Comparison of ENCODE assay signal across 8 cellular contexts in genomic region chr9:127991017-127991756, GRCh38. TPM values are rescaled to one million over a fixed set of nuclear protein-coding genes. Genes with fewer than 3 reads are reported as not detected.
DNase-seq lines count a peak whose midpoint lies in the region; ATAC-seq and TF ChIP-seq lines count a peak whose summit lies in the region.

No MANE protein-coding gene starts in this region.

- H3K36me3 ChIP-seq in OCI-LY7 (ENCODE audit: insufficient read depth, low read length) (no peaks in the 10 kb centered on the region), thyroid gland (no peaks in the 10 kb centered on the region)

- TF ChIP-seq CTCF in OCI-LY7 (conservative IDR thresholded peaks at IDR 0.05; ENCODE audit: low read length): no peak
- TF ChIP-seq CTCF in thyroid gland (IDR thresholded peaks at IDR 0.05): no peak
- no peak for TF ChIP-seq CTCF in RWPE1 (conservative IDR thresholded peaks at IDR 0.05; ENCODE audit: low read depth)

- no peaks in the 10 kb centered on the region for H3K9me2 ChIP-seq in OCI-LY7 (ENCODE audit: insufficient read depth, low read length)

- POLR2A ChIA-PET in OCI-LY7 (lab: Charles Lee) (interaction anchor here (0.6 to 1.5 kb wide), 8 partner anchors 11 to 81 kb away, joined by 3 to 7 read pairs (median 3); partner anchors contain the start of gene ST6GALNAC4), RWPE1 (lab: Yijun Ruan, JAX; ENCODE audit: low non-redundant PET) (no interaction called here)

- H3K4me1 ChIP-seq in OCI-LY7 (ENCODE audit: insufficient read depth, low read length, poor library complexity, severe bottlenecking): peaks cover 45% of the 10 kb centered on the region
- H3K4me1 ChIP-seq in thyroid gland: peaks cover 6 to 26% of the 10 kb centered on the region in 2 donors

- H3K79me2 ChIP-seq in OCI-LY7 (ENCODE audit: insufficient read depth, low read depth, low read length): no peaks in the 10 kb centered on the region

- no peaks in the 10 kb centered on the region for H3K27me3 Mint-ChIP-seq in activated T-cell treated with anti-CD3 and anti-CD28 coated beads, Interleukin-2, amount 50 U/mL, for 72 hours (ENCODE audit: low read depth)
- no peaks in the 10 kb centered on the region for H3K27me3 Mint-ChIP-seq in activated T-cell treated with anti-CD3 and anti-CD28 coated beads, Interleukin-2, amount 50 U/mL, for 24 hours

- intact Hi-C loops in OCI-LY7 (cut with micrococcal nuclease; ENCODE audit: unreplicated experiment): no loop called here
- intact Hi-C loops in left cardiac atrium (cut with DNase I): no loop called here
- intact Hi-C loops in thyroid gland (cut with DNase I): no loop called here

- DNase-seq in activated T-cell treated with anti-CD3 and anti-CD28 coated beads, Interleukin-2, amount 50 U/mL, for 72 hours: no peak
- DNase-seq in activated T-cell treated with anti-CD3 and anti-CD28 coated beads, Interleukin-2, amount 50 U/mL, for 24 hours: no peak
- no peak for DNase-seq in OCI-LY7 (ENCODE audit: low spot score)
- DNase-seq in left cardiac atrium: no peak
- peak; percentile 78 to 80 for DNase-seq in thyroid gland
- no peak for DNase-seq in NCI-H82 (lab: John Stamatoyannopoulos, UW)
- no peak for DNase-seq in RWPE1 (ENCODE audit: low spot score)

- peak overlapping the region; percentile 89 for H2AFZ ChIP-seq in OCI-LY7 (ENCODE audit: low read length)

- no peak for TF ChIP-seq POLR2A in thyroid gland (IDR thresholded peaks at IDR 0.05)

- H3K36me3 Mint-ChIP-seq in activated T-cell treated with anti-CD3 and anti-CD28 coated beads, Interleukin-2, amount 50 U/mL, for 72 hours (ENCODE audit: insufficient read depth in 2 of 2): no peaks in the 10 kb centered on the region
- no peaks in the 10 kb centered on the region for H3K36me3 Mint-ChIP-seq in activated T-cell treated with anti-CD3 and anti-CD28 coated beads, Interleukin-2, amount 50 U/mL, for 24 hours (ENCODE audit: low read depth)

- peak; percentile 58 to 70 for ATAC-seq in activated T-cell treated with anti-CD3 and anti-CD28 coated beads, Interleukin-2, amount 50 U/mL, for 72 hours (replicated peaks in 1 of 2)
- ATAC-seq in left cardiac atrium (peak; percentile 36 to 51), GM18907 (IDR thresholded peaks at IDR 0.05; ENCODE audit: unreplicated experiment) (no peak)

- no TSS peak for BruUV-seq in OCI-LY7 (replicated peaks; lab: Mats Ljungman, UMichigan)

- CTCF ChIA-PET in OCI-LY7 (lab: Charles Lee; ENCODE audit: unreplicated experiment): interaction anchor here (1.0 kb wide), 1 partner anchor 10 kb away, joined by 3 read pairs; no protein-coding TSS in a partner anchor
- CTCF ChIA-PET in RWPE1 (lab: Yijun Ruan, JAX): interaction anchor here (0.6 to 1.0 kb wide), 5 partner anchors 41 to 118 kb away, joined by 3 to 4 read pairs (median 3); no protein-coding TSS in a partner anchor

- 31 to 44% methylated on average over 9 to 10 of the region's 10 CpGs for WGBS in thyroid gland, 2 donors

- H3K9me3 ChIP-seq in OCI-LY7 (ENCODE audit: low read length) (no peaks in the 10 kb centered on the region), thyroid gland (no peaks in the 10 kb centered on the region)

- H4K20me1 ChIP-seq in OCI-LY7 (ENCODE audit: insufficient read depth, low read length): no peaks in the 10 kb centered on the region

- no peak overlapping the region for H3K4me3 Mint-ChIP-seq in activated T-cell treated with anti-CD3 and anti-CD28 coated beads, Interleukin-2, amount 50 U/mL, for 72 hours
- H3K4me3 Mint-ChIP-seq in activated T-cell treated with anti-CD3 and anti-CD28 coated beads, Interleukin-2, amount 50 U/mL, for 24 hours: no peak overlapping the region

- H3K27ac Mint-ChIP-seq in activated T-cell treated with anti-CD3 and anti-CD28 coated beads, Interleukin-2, amount 50 U/mL, for 72 hours: no peak overlapping the region
- no peak overlapping the region for H3K27ac Mint-ChIP-seq in activated T-cell treated with anti-CD3 and anti-CD28 coated beads, Interleukin-2, amount 50 U/mL, for 24 hours

- H3K4me3 ChIP-seq in OCI-LY7 (ENCODE audit: low read depth, low read length, poor library complexity, severe bottlenecking) (no peak overlapping the region), thyroid gland (replicated peaks in 1 of 3) (no peak overlapping the region)

- peaks cover 14% of the 10 kb centered on the region for H3K4me1 Mint-ChIP-seq in activated T-cell treated with anti-CD3 and anti-CD28 coated beads, Interleukin-2, amount 50 U/mL, for 72 hours (ENCODE audit: low read depth)
- peaks cover 28% of the 10 kb centered on the region for H3K4me1 Mint-ChIP-seq in activated T-cell treated with anti-CD3 and anti-CD28 coated beads, Interleukin-2, amount 50 U/mL, for 24 hours (ENCODE audit: low read depth)

- H3K27ac ChIP-seq in OCI-LY7 (ENCODE audit: low read depth, low read length, poor library complexity, severe bottlenecking) (peak overlapping the region; percentile 37), thyroid gland (peak overlapping the region; percentile 27 to 78 (median 71)), RWPE1 (no peak overlapping the region)

- H3K27me3 ChIP-seq in thyroid gland: no peaks in the 10 kb centered on the region

- no peaks in the 10 kb centered on the region for H3K9me3 Mint-ChIP-seq in activated T-cell treated with anti-CD3 and anti-CD28 coated beads, Interleukin-2, amount 50 U/mL, for 72 hours
- no peaks in the 10 kb centered on the region for H3K9me3 Mint-ChIP-seq in activated T-cell treated with anti-CD3 and anti-CD28 coated beads, Interleukin-2, amount 50 U/mL, for 24 hours

- H3K4me2 ChIP-seq in OCI-LY7 (ENCODE audit: low read length): peak overlapping the region; percentile 56

RNA-seq across cellular contexts. Expression of gene EEIG1, which starts 10.4 kb away (rescaled TPM):
- 10 to 100 TPM; 59.2 to 75.1 TPM for total RNA-seq in activated T-cell treated with anti-CD3 and anti-CD28 coated beads, Interleukin-2, amount 50 U/mL, for 72 hours
- total RNA-seq in OCI-LY7 (2014; rRNA removed; shearing (Covaris generic)): 25.8 and 34.7 TPM in 2 replicates
- total RNA-seq in OCI-LY7 (2022): 60.1 and 69.1 TPM in 2 replicates
- total RNA-seq in left cardiac atrium: 10 to 100 TPM; 24.9 to 27.3 TPM
- total RNA-seq in thyroid gland: 10 to 100 TPM; 18.3 to 34.7 (median 24.9) TPM

RNA-seq across cellular contexts. Expression of gene DPM2, which starts 53.5 kb away (rescaled TPM):
- total RNA-seq in activated T-cell treated with anti-CD3 and anti-CD28 coated beads, Interleukin-2, amount 50 U/mL, for 72 hours: 10 to 100 TPM; 44.2 to 51.1 TPM
- total RNA-seq in OCI-LY7 (2014; rRNA removed; shearing (Covaris generic)): 31.6 and 49.7 TPM in 2 replicates
- total RNA-seq in OCI-LY7 (2022): 47.7 and 50.7 TPM in 2 replicates
- 10 to 100 TPM; 14.7 to 18.3 TPM for total RNA-seq in left cardiac atrium
- total RNA-seq in thyroid gland: 10 to 100 TPM; 17.3 to 43.3 (median 35.5) TPM

Comparison
In these comparisons a context has a peak if more than half of its experiments do, and no peak if none do; other contexts are left out.
1. DNase-seq: peak in thyroid gland (2 of 2); none in activated T-cell treated with anti-CD3 and anti-CD28 coated beads, Interleukin-2, amount 50 U/mL, for 72 hours (0 of 2), activated T-cell treated with anti-CD3 and anti-CD28 coated beads, Interleukin-2, amount 50 U/mL, for 24 hours (single experiment), OCI-LY7 (single experiment), left cardiac atrium (single experiment), NCI-H82 (single experiment) and RWPE1 (single experiment).